8 cellular contexts compared by ENCODE assay signal in genomic region chr17:75404739-75405364, GRCh38. TPM values are rescaled to one million over a fixed set of nuclear protein-coding genes. Genes with fewer than 3 reads are reported as not detected.
DNase-seq lines count a peak whose midpoint lies in the region; ATAC-seq and TF ChIP-seq lines count a peak whose summit lies in the region.

No MANE protein-coding gene starts in this region.

- peaks cover 37% of the 10 kb centered on the region for H3K4me1 Mint-ChIP-seq in activated T-helper 2 cell treated with anti-CD3 and anti-CD28 coated beads, Interferon-gamma antibody, Interleukin-2, Interleukin-4, amounts not matched to agents 10 μg/mL and 5 μg/mL and 100 μg/mL, durations not matched to agents 14 hours and 24 hours and 36 hours (ENCODE audit: low read depth)
- H3K4me1 Mint-ChIP-seq in type B pancreatic cell (ENCODE audit: unreplicated experiment): peaks cover 22% of the 10 kb centered on the region

- H3K4me1 ChIP-seq in PC-3 (ENCODE audit: insufficient read depth, low read length) (peaks cover 14% of the 10 kb centered on the region), neuron (ENCODE audit: insufficient read depth, low read length) (peaks cover 10% of the 10 kb centered on the region)

- 0 out of 2 replicates have a peak, but pooled peaks cover 5% of the 10 kb centered on the region for H3K36me3 ChIP-seq in PC-3 (ENCODE audit: low read depth, low read length)
- H3K36me3 ChIP-seq in neuron (ENCODE audit: insufficient read depth, low read length): peaks cover 3% of the 10 kb centered on the region

- no peaks in the 10 kb centered on the region for H3K9me2 ChIP-seq in PC-3 (replicated peaks; ENCODE audit: low read length)

- BruUV-seq in PC-3 (replicated peaks; lab: Mats Ljungman, UMichigan): TSS peak; percentile 46

- H3K27ac ChIP-seq in PC-3 (ENCODE audit: low read length): peak overlapping the region; percentile 12

- H3K4me3 Mint-ChIP-seq in activated T-helper 2 cell treated with anti-CD3 and anti-CD28 coated beads, Interferon-gamma antibody, Interleukin-2, Interleukin-4, amounts not matched to agents 10 μg/mL and 5 μg/mL and 100 μg/mL, durations not matched to agents 14 hours and 24 hours and 36 hours (ENCODE audit: low read depth): peak overlapping the region; percentile 95
- H3K4me3 Mint-ChIP-seq in type B pancreatic cell: peak overlapping the region; percentile 98

- no peaks in the 10 kb centered on the region for H3K9me3 Mint-ChIP-seq in activated T-helper 2 cell treated with anti-CD3 and anti-CD28 coated beads, Interferon-gamma antibody, Interleukin-2, Interleukin-4, amounts not matched to agents 10 μg/mL and 5 μg/mL and 100 μg/mL, durations not matched to agents 14 hours and 24 hours and 36 hours
- H3K9me3 Mint-ChIP-seq in type B pancreatic cell: no peaks in the 10 kb centered on the region

- POLR2A ChIA-PET in PC-3 (lab: Charles Lee; ENCODE audit: unreplicated experiment): interaction anchor here (0.6 to 1.0 kb wide), 3 partner anchors 26 to 134 kb away, joined by 3 to 6 read pairs (median 4); partner anchors contain the start of genes MIF4GD and SLC25A19

- peaks cover 23% of the 10 kb centered on the region for H3K36me3 Mint-ChIP-seq in activated T-helper 2 cell treated with anti-CD3 and anti-CD28 coated beads, Interferon-gamma antibody, Interleukin-2, Interleukin-4, amounts not matched to agents 10 μg/mL and 5 μg/mL and 100 μg/mL, durations not matched to agents 14 hours and 24 hours and 36 hours (ENCODE audit: low read depth)
- no peaks in the 10 kb centered on the region for H3K36me3 Mint-ChIP-seq in type B pancreatic cell

- H3K4me3 ChIP-seq in PC-3 (ENCODE audit: low read length): peak overlapping the region; percentile 96
- H3K4me3 ChIP-seq in foreskin fibroblast (ENCODE audit: low read depth in 1 of 2, low read length in 2 of 2): peak overlapping the region; percentile 87 to 99
- peak overlapping the region; percentile 65 for H3K4me3 ChIP-seq in neuron (ENCODE audit: low read length)

- peak overlapping the region; percentile 95 for H3K9ac ChIP-seq in PC-3 (ENCODE audit: low read length)

- H2AFZ ChIP-seq in PC-3 (ENCODE audit: low read length): peak overlapping the region; percentile 72
- H2AFZ ChIP-seq in neuron (ENCODE audit: low read depth, low read length): peak overlapping the region; percentile 89

- no peaks in the 10 kb centered on the region for H3K27me3 ChIP-seq in PC-3 (ENCODE audit: low read length)
- no peaks in the 10 kb centered on the region for H3K27me3 ChIP-seq in neuron (ENCODE audit: insufficient read depth, low read length)

- CTCF ChIA-PET in PC-3 (lab: Charles Lee): interaction anchor here (1.0 kb wide), 1 partner anchor 134 kb away, joined by 9 read pairs; the partner anchor contains the start of gene MIF4GD

- H3K27me3 Mint-ChIP-seq in activated T-helper 2 cell treated with anti-CD3 and anti-CD28 coated beads, Interferon-gamma antibody, Interleukin-2, Interleukin-4, amounts not matched to agents 10 μg/mL and 5 μg/mL and 100 μg/mL, durations not matched to agents 14 hours and 24 hours and 36 hours (ENCODE audit: low read depth): no peaks in the 10 kb centered on the region
- peaks cover 5% of the 10 kb centered on the region for H3K27me3 Mint-ChIP-seq in type B pancreatic cell

- H3K4me2 ChIP-seq in PC-3 (ENCODE audit: low read length): peak overlapping the region; percentile 84

- ATAC-seq in HG03139 (IDR thresholded peaks at IDR 0.05; ENCODE audit: unreplicated experiment) (peak; percentile 19), PC-3 (peak; percentile 41)

- H4K20me1 ChIP-seq in PC-3 (ENCODE audit: low read length): peaks cover 28% of the 10 kb centered on the region

- intact Hi-C loops in PC-3 (cut with micrococcal nuclease): loop anchor here (1.0 to 2.0 kb wide), 5 partner anchors 11 to 135 kb away; partner anchors contain the start of gene SLC25A19
- intact Hi-C loops in activated T-helper 2 cell treated with anti-CD3 and anti-CD28 coated beads, Interferon-gamma antibody, Interleukin-2, Interleukin-4, amounts not matched to agents 10 μg/mL and 5 μg/mL and 100 μg/mL, durations not matched to agents 14 hours and 24 hours and 36 hours (cut with micrococcal nuclease): loop anchor here (1.0 kb wide), 5 partner anchors 11 to 116 kb away; partner anchors contain the start of gene SLC25A19

- TF ChIP-seq CTCF in PC-3 (conservative IDR thresholded peaks at IDR 0.05; ENCODE audit: low read depth, low read length) (no peak), foreskin fibroblast (IDR thresholded peaks at IDR 0.05; ENCODE audit: low read depth, low read length) (no peak), type B pancreatic cell (conservative IDR thresholded peaks at IDR 0.05) (no peak)

- H3F3A ChIP-seq in PC-3 (ENCODE audit: low read length, unreplicated experiment): peaks cover 6% of the 10 kb centered on the region

- H3K79me2 ChIP-seq in PC-3 (ENCODE audit: low read length): peaks cover 57% of the 10 kb centered on the region

- peak; percentile 34 for DNase-seq in NK-92 treated with Interleukin-12 subunit alpha and Interleukin-12 subunit beta, amount 100 ng/mL, for 24 hours (lab: John Stamatoyannopoulos, UW)
- no peak for DNase-seq in NK-92 (lab: John Stamatoyannopoulos, UW; ENCODE audit: unreplicated experiment)
- DNase-seq in PC-3: peak; percentile 43
- peak; percentile 52 for DNase-seq in activated T-helper 2 cell treated with anti-CD3 and anti-CD28 coated beads, Interferon-gamma antibody, Interleukin-2, Interleukin-4, amounts not matched to agents 10 μg/mL and 5 μg/mL and 100 μg/mL, durations not matched to agents 14 hours and 24 hours and 36 hours (ENCODE audit: low spot score)
- DNase-seq in foreskin fibroblast: peak; percentile 35 to 58
- DNase-seq in type B pancreatic cell (ENCODE audit: extremely low spot score, unreplicated experiment): peak; percentile 74

- H3K27ac Mint-ChIP-seq in activated T-helper 2 cell treated with anti-CD3 and anti-CD28 coated beads, Interferon-gamma antibody, Interleukin-2, Interleukin-4, amounts not matched to agents 10 μg/mL and 5 μg/mL and 100 μg/mL, durations not matched to agents 14 hours and 24 hours and 36 hours: peak overlapping the region; percentile 91
- H3K27ac Mint-ChIP-seq in type B pancreatic cell: peak overlapping the region; percentile 93

- H3K9me3 ChIP-seq in PC-3 (ENCODE audit: low read length): no peaks in the 10 kb centered on the region
- H3K9me3 ChIP-seq in neuron (ENCODE audit: low read length): no peaks in the 10 kb centered on the region

RNA-seq across cellular contexts. Expression of gene GRB2, which starts 0.6 kb away (rescaled TPM):
- total RNA-seq in PC-3 (2014; rRNA removed) (224 and 282 TPM in 2 replicates), type B pancreatic cell (ENCODE audit: low replicate concordance) (65.3 and 76.0 TPM in 2 replicates)
- total RNA-seq in activated T-helper 2 cell treated with anti-CD3 and anti-CD28 coated beads, Interferon-gamma antibody, Interleukin-2, Interleukin-4, amounts not matched to agents 10 μg/mL and 5 μg/mL and 100 μg/mL, durations not matched to agents 14 hours and 24 hours and 36 hours: 176 and 188 TPM in 2 replicates

RNA-seq across cellular contexts. Expression of gene TMEM94, which starts 51.6 kb away (rescaled TPM):
- total RNA-seq in PC-3 (2014; rRNA removed) (45.6 and 88.3 TPM in 2 replicates), type B pancreatic cell (ENCODE audit: low replicate concordance) (86.5 and 112 TPM in 2 replicates)
- 71.1 and 79.3 TPM in 2 replicates for total RNA-seq in activated T-helper 2 cell treated with anti-CD3 and anti-CD28 coated beads, Interferon-gamma antibody, Interleukin-2, Interleukin-4, amounts not matched to agents 10 μg/mL and 5 μg/mL and 100 μg/mL, durations not matched to agents 14 hours and 24 hours and 36 hours
